ENCODE assay signal across 31 cellular contexts in the genomic region with DNA sequence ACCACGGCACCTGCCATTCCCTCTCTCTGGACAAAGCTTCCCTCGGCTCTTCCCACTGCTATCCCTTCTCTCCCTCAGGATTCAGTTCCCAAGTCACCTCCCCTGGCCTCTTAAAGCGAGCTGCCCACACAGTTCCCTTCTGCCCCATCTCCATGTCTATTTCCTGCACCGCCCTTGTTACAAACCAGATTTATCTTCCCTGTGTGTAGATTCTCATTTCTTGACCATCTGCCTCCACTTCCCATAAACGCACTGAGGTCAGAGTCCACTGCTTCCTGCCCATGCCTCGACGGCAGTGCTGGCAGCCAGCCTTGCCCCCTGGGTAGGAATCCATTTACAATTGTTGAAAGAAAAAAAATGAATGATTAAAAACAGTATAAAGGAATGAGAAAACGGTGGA. TPM values are rescaled to one million over a fixed set of nuclear protein-coding genes. Genes with fewer than 3 reads are reported as not detected.
"Had no signal": no experiment of that assay in that cellular context is flagged by ENCODE, and none has a peak within 500 bp of the region (broad histone marks: within the 10 kb centered on the region; RNA-seq: fewer than 3 reads in every experiment).

No MANE protein-coding gene starts in this region.

- DNase-seq: activated CD4-positive, alpha-beta T cell treated with anti-CD3 and anti-CD28 coated beads for 4 hours; activated CD4-positive, alpha-beta T cell treated with anti-CD3 and anti-CD28 coated beads, Interleukin-2, amount 50 U/mL, for 4 hours; activated CD8-positive, alpha-beta memory T cell treated with anti-CD3 and anti-CD28 coated beads, Interleukin-2, amount 50 U/mL, for 4 hours; activated naive CD4-positive, alpha-beta T cell; activated T-cell treated with anti-CD3 and anti-CD28 coated beads, Interleukin-2, amount 50 U/mL, for 1 hour; amniotic stem cell; caudate nucleus; cortex of kidney; endodermal cell; foreskin keratinocyte; heart right ventricle; left lung; lower lobe of right lung; mesenchymal stem cell; natural killer cell; ovary; stimulated activated CD4-positive, alpha-beta T cell treated with anti-CD3 and anti-CD28 coated beads, Interleukin-4, amount 100 ng/mL, for 1 hour; stimulated activated naive CD8-positive, alpha-beta T cell treated with anti-CD3 and anti-CD28 coated beads, Interleukin-15, amount 100 ng/mL, for 72 hours; T-helper 9 cell had no signal

- H3K27ac Mint-ChIP-seq: activated naive CD4-positive, alpha-beta T cell treated with anti-CD3 and anti-CD28 coated beads, Interleukin-2, amount 50 U/mL, for 72 hours; endodermal cell; natural killer cell; progenitor cell of endocrine pancreas; stimulated activated naive CD8-positive, alpha-beta T cell treated with anti-CD3 and anti-CD28 coated beads, Interleukin-15, amount 100 ng/mL, for 72 hours; type B pancreatic cell had no signal

- H3K4me3 Mint-ChIP-seq: endodermal cell; natural killer cell; stimulated activated naive CD8-positive, alpha-beta T cell treated with anti-CD3 and anti-CD28 coated beads, Interleukin-15, amount 100 ng/mL, for 72 hours; type B pancreatic cell had no signal

- FAIRE-seq: TTC549 had no signal

- H3K27me3 ChIP-seq: left lung, ovary, right lobe of liver, vagina had no signal

- H3K27ac ChIP-seq: foreskin keratinocyte, heart right ventricle, left lung, lower lobe of right lung, ovary, right lobe of liver, vagina, VCaP had no signal

- H3K36me3 ChIP-seq: heart right ventricle, left lung, lower lobe of right lung, ovary, right lobe of liver, vagina had no signal

- H3K9me3 Mint-ChIP-seq: activated naive CD4-positive, alpha-beta T cell treated with anti-CD3 and anti-CD28 coated beads, Interleukin-2, amount 50 U/mL, for 72 hours; natural killer cell; stimulated activated naive CD8-positive, alpha-beta T cell treated with anti-CD3 and anti-CD28 coated beads, Interleukin-15, amount 100 ng/mL, for 72 hours; type B pancreatic cell had no signal

- H3K4me1 Mint-ChIP-seq: stimulated activated naive CD8-positive, alpha-beta T cell treated with anti-CD3 and anti-CD28 coated beads, Interleukin-15, amount 100 ng/mL, for 72 hours had no signal

- H3K9me3 ChIP-seq: heart right ventricle, left lung, lower lobe of right lung, ovary, right lobe of liver, vagina had no signal

- H3K36me3 Mint-ChIP-seq: activated naive CD4-positive, alpha-beta T cell treated with anti-CD3 and anti-CD28 coated beads, Interleukin-2, amount 50 U/mL, for 72 hours; natural killer cell; type B pancreatic cell had no signal

- ATAC-seq: activated naive CD4-positive, alpha-beta T cell treated with anti-CD3 and anti-CD28 coated beads, Interleukin-2, amount 50 U/mL, for 72 hours; esophagus mucosa; foreskin keratinocyte; heart right ventricle; left lung; lower lobe of right lung; natural killer cell; right lobe of liver; stimulated activated naive CD8-positive, alpha-beta T cell treated with anti-CD3 and anti-CD28 coated beads, Interleukin-15, amount 100 ng/mL, for 72 hours had no signal

- H3K4me1 ChIP-seq: foreskin keratinocyte, lower lobe of right lung, right lobe of liver, vagina had no signal

- H3K4me3 ChIP-seq: heart right ventricle, left lung, lower lobe of right lung, ovary, right lobe of liver, vagina had no signal

RNA-seq across cellular contexts. Expression of a gene that starts 11.6 kb away (rescaled TPM):
- total RNA-seq: vagina had no signal

RNA-seq across cellular contexts. Expression of a gene that starts 13.1 kb away (rescaled TPM):
- total RNA-seq: activated CD8-positive, alpha-beta memory T cell treated with anti-CD3 and anti-CD28 coated beads for 36 hours; activated naive CD4-positive, alpha-beta T cell treated with anti-CD3 and anti-CD28 coated beads, Interleukin-2, amount 50 U/mL, for 72 hours; chondrocyte; endodermal cell; foreskin keratinocyte; progenitor cell of endocrine pancreas; renal cortical epithelial cell; T-helper 1 cell treated with Interleukin-12 subunit alpha and Interleukin-12 subunit beta and Interleukin-4 antibody, amounts not matched to agents 30 ng/mL and 1 ng/mL, for 36 hours; vagina had no signal
- polyA plus RNA-seq: foreskin keratinocyte had no signal

RNA-seq across cellular contexts. Expression of a gene that starts 50.4 kb away (rescaled TPM):
- total RNA-seq: foreskin keratinocyte had no signal
